In the genomic region with DNA sequence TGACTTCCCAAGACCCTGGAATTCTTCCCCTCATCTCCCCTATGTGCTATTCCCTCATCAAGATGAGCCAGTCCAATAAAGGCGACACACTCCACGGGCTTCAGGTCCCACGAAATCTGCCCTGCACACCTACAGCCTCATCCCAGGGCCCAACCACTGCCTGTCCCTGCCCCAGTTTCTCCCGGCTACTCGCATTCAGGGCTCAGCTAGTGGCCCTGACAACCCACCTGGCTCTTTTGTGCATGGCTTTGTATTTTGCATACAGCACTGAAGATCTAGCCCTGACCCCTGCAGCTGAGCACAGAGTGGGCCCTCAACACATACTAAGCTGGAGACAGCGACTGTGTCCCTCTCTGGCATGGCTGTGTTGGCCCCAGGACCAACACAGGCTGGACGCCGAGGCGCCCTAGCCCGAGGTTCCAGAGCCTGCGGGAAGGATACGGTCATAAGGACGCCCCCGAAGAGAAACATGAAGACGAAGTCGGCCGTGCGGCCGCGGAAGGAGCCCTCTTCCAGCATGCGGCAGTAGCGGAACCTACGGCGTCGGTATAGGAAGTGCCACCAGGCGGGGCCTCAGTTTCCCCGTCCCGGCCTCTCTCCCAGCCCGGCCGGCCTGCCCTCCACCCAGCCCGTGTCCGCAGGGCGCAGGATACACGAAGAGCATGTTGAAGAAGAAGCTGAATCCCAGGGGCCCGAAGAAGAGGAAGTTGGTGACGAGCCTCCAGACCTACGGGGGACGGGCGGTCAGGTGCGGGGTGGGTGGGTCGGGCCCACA, we compare ENCODE assay signal across 8 cellular contexts. TPM values are rescaled to one million over a fixed set of nuclear protein-coding genes. Genes with fewer than 3 reads are reported as not detected.
DNase-seq lines count a peak whose midpoint lies in the region; ATAC-seq and TF ChIP-seq lines count a peak whose summit lies in the region.

No MANE protein-coding gene starts in this region.

- POLR2A ChIA-PET in CD8-positive, alpha-beta memory T cell (lab: Charles Lee) = interaction anchor here (0.6 to 1.5 kb wide), 2 partner anchors 19 to 56 kb away, joined by 3 to 7 read pairs; partner anchors contain the start of genes MIF and SLC2A11

- WGBS in iPS DF 6.9 (ENCODE audit: insufficient coverage, insufficient read length) = no CpG with 5 or more reads among the region's 41 CpGs

- H3K27ac Mint-ChIP-seq in CD8-positive, alpha-beta memory T cell = peak overlapping the region; percentile 56 to 98 (median 89)

- no peaks in the 10 kb centered on the region for H3K36me3 ChIP-seq in CD8-positive, alpha-beta memory T cell (ENCODE audit: insufficient read depth, low read length)
- H3K36me3 ChIP-seq in iPS DF 6.9 (ENCODE audit: control insufficient read depth, insufficient read depth, low read length) (peaks cover 19% of the 10 kb centered on the region), thoracic aorta (peaks cover 6% of the 10 kb centered on the region)

- TF ChIP-seq CTCF in thoracic aorta (IDR thresholded peaks at IDR 0.05) = no peak

- H3K4me1 ChIP-seq in CD8-positive, alpha-beta memory T cell (ENCODE audit: insufficient read depth, low read length) = peaks cover 11% of the 10 kb centered on the region
- peaks cover 8% of the 10 kb centered on the region; the same call in 1 of the 2 replicates for H3K4me1 ChIP-seq in iPS DF 6.9 (ENCODE audit: control insufficient read depth, insufficient read depth, low read length)
- peaks cover 38 to 49% of the 10 kb centered on the region in 2 donors for H3K4me1 ChIP-seq in thoracic aorta (ENCODE audit: control insufficient read depth in 1 of 2, low read depth in 2 of 2)

- peak overlapping the region; percentile 67 for H3K4me3 ChIP-seq in CD8-positive, alpha-beta memory T cell (ENCODE audit: low read length)
- H3K4me3 ChIP-seq in iPS DF 6.9 (ENCODE audit: low read length) = peak overlapping the region; percentile 65; the same call in 1 of the 2 replicates
- H3K4me3 ChIP-seq in thoracic aorta = peak overlapping the region; percentile 83

- no peaks in the 10 kb centered on the region for H3K9me3 ChIP-seq in CD8-positive, alpha-beta memory T cell (ENCODE audit: low read length)
- H3K9me3 ChIP-seq in iPS DF 6.9 (ENCODE audit: control insufficient read depth, insufficient read depth, low read length) (no peaks in the 10 kb centered on the region), thoracic aorta (no peaks in the 10 kb centered on the region)

- H3K4me1 Mint-ChIP-seq in CD8-positive, alpha-beta memory T cell = peaks cover 19 to 29% (median 19%) of the 10 kb centered on the region in 3 donors

- H3K9me3 Mint-ChIP-seq in CD8-positive, alpha-beta memory T cell = no peaks in the 10 kb centered on the region

- peak overlapping the region; percentile 76 to 93 (median 91) for H3K4me3 Mint-ChIP-seq in CD8-positive, alpha-beta memory T cell

- CTCF ChIA-PET in CD8-positive, alpha-beta memory T cell (lab: Charles Lee) = interaction anchor here (3.0 kb wide), 1 partner anchor 11 kb away, joined by 14 read pairs; no protein-coding TSS in a partner anchor

- H3K27me3 Mint-ChIP-seq in CD8-positive, alpha-beta memory T cell = peaks cover 0 to 2% of the 10 kb centered on the region in 2 donors

- H3K36me3 Mint-ChIP-seq in CD8-positive, alpha-beta memory T cell = peaks cover 0 to 23% (median 0%) of the 10 kb centered on the region in 3 donors

- no peak for DNase-seq in CD8-positive, alpha-beta memory T cell
- DNase-seq in SKM-1 treated with dmso at 0.1 percent for 144 hours (lab: John Stamatoyannopoulos, UW; ENCODE audit: unreplicated experiment) = peak; percentile 63
- no peak for DNase-seq in iPS DF 6.9 (ENCODE audit: low read depth, low spot score)
- DNase-seq in thoracic aorta (ENCODE audit: low spot score) = no peak
- no peak for DNase-seq in foreskin melanocyte
- DNase-seq in T1000 (lab: John Stamatoyannopoulos, UW) = no peak

- H3K27ac ChIP-seq in CD8-positive, alpha-beta memory T cell (ENCODE audit: low read depth, low read length) = no peak overlapping the region
- no peak overlapping the region for H3K27ac ChIP-seq in iPS DF 6.9 (ENCODE audit: low read length)
- no peak overlapping the region for H3K27ac ChIP-seq in thoracic aorta

- ATAC-seq in GM21576 (IDR thresholded peaks at IDR 0.05; ENCODE audit: unreplicated experiment) = peak; percentile 4
- no peak for ATAC-seq in thoracic aorta (ENCODE audit: insufficient number of reproducible peaks, low FRiP score, low read depth)
- ATAC-seq in GM18498 (IDR thresholded peaks at IDR 0.05; ENCODE audit: unreplicated experiment) = no peak

- no peaks in the 10 kb centered on the region for H3K27me3 ChIP-seq in CD8-positive, alpha-beta memory T cell (ENCODE audit: insufficient read depth, low read length, poor library complexity, severe bottlenecking)
- H3K27me3 ChIP-seq in iPS DF 6.9 (ENCODE audit: control insufficient read depth, insufficient read depth, low read length) = no peaks in the 10 kb centered on the region
- H3K27me3 ChIP-seq in thoracic aorta (replicated peaks; ENCODE audit: insufficient read depth) = no peaks in the 10 kb centered on the region

RNA-seq across cellular contexts. Expression of gene DERL3, which starts 0.7 kb away (rescaled TPM):
- 1 to 10 TPM; 5.4 to 5.8 TPM for total RNA-seq in CD8-positive, alpha-beta memory T cell
- polyA plus RNA-seq in CD8-positive, alpha-beta memory T cell = 0.28 TPM
- 1 to 10 TPM; 2.5 to 3.0 TPM for total RNA-seq in thoracic aorta

RNA-seq across cellular contexts. Expression of gene SLC2A11, which starts 19.6 kb away (rescaled TPM):
- 1 to 10 TPM; 7.1 to 9.0 TPM for total RNA-seq in CD8-positive, alpha-beta memory T cell
- 5.2 TPM for polyA plus RNA-seq in CD8-positive, alpha-beta memory T cell
- total RNA-seq in thoracic aorta = 10 to 100 TPM in 1 of 2 donors, 1 to 10 TPM in 1; 9.2 to 25.5 TPM

RNA-seq across cellular contexts. Expression of gene SMARCB1, which starts 51.3 kb away (rescaled TPM):
- total RNA-seq in CD8-positive, alpha-beta memory T cell = 100 to 1,000 TPM; 113 to 120 TPM
- 40.4 TPM for polyA plus RNA-seq in CD8-positive, alpha-beta memory T cell
- total RNA-seq in thoracic aorta = 10 to 100 TPM; 43.5 to 50.0 TPM

RNA-seq across cellular contexts. Expression of gene MIF, which starts 56.1 kb away (rescaled TPM):
- total RNA-seq in CD8-positive, alpha-beta memory T cell = 100 to 1,000 TPM; 804 to 830 TPM
- polyA plus RNA-seq in CD8-positive, alpha-beta memory T cell = 1,220 TPM
- total RNA-seq in thoracic aorta = 100 to 1,000 TPM; 152 to 157 TPM
